Comparison of ENCODE assay signal across 20 cellular contexts in the genomic region with DNA sequence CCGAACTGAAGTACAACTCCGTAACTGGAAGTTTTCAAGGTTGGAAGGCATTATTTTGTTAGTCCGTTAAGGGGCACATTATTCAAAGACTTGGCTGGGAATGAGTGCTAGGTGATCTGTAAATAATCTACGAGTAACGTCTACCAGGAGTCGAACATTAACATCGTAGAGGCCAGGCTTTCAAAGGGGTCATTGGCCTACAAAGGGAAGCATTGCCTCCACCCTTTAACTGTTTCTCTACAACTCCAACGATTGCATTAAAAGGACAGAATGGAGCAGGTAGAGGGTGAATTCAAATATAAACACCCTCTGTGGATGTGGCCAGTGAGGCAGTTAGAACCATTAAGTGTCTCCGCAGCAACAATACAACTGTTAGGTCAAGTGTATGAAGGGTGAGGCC.
DNase-seq lines count a peak whose midpoint lies in the region; ATAC-seq, FAIRE-seq and TF ChIP-seq lines count a peak whose summit lies in the region.
"Had no signal": no experiment of that assay in that cellular context is flagged by ENCODE, and none has a peak within 500 bp of the region (broad histone marks: within the 10 kb centered on the region; RNA-seq: fewer than 3 reads in every experiment).

No MANE protein-coding gene starts in this region.

- 35 to 40% methylated on average over 9 of the region's 9 CpGs for WGBS in body of pancreas, 2 donors
- 30 to 36% methylated on average over 9 of the region's 9 CpGs for WGBS in pancreas, 2 donors
- WGBS in small intestine, 3 donors: 57 to 65% (median 63%) methylated on average over 9 of the region's 9 CpGs

- H3K9me3 Mint-ChIP-seq in GM23338: no peaks in the 10 kb centered on the region
- H3K9me3 Mint-ChIP-seq: activated naive CD8-positive, alpha-beta T cell treated with anti-CD3 and anti-CD28 coated beads, Interleukin-2, amount 10 ng/mL, durations not matched to agents 7 days and 5 days; stimulated activated memory B cell treated with anti-CD40 and anti-IgM and Interleukin-4, amounts not matched to agents 10 μg/mL and 1 μg/mL and 100 μg/mL, for 72 hours had no signal

- peaks cover 40% of the 10 kb centered on the region for H3K4me1 Mint-ChIP-seq in GM23338
- H3K4me1 Mint-ChIP-seq: stimulated activated memory B cell treated with anti-CD40 and anti-IgM and Interleukin-4, amounts not matched to agents 10 μg/mL and 1 μg/mL and 100 μg/mL, for 72 hours had no signal

- peak overlapping the region in 3 of 4 donors; percentile 62 to 67 (median 62) for H3K27ac ChIP-seq in body of pancreas
- H3K27ac ChIP-seq in pancreas: peak overlapping the region in 2 of 4 donors; percentile 43 to 71
- no peak overlapping the region for H3K27ac ChIP-seq in GM23338 (ENCODE audit: low read depth)
- H3K27ac ChIP-seq in small intestine (ENCODE audit: low read depth in 1 of 2, low read length in 1 of 2): no peak overlapping the region
- H3K27ac ChIP-seq: A549, C4-2B had no signal

- H3F3A ChIP-seq in GM23338 (replicated peaks; ENCODE audit: low read depth): no peaks in the 10 kb centered on the region

- H4K20me1 ChIP-seq in GM23338 (replicated peaks; ENCODE audit: insufficient read depth): no peaks in the 10 kb centered on the region

- H3K9me3 ChIP-seq in body of pancreas (no peaks in the 10 kb centered on the region), pancreas (no peaks in the 10 kb centered on the region), small intestine (ENCODE audit: control insufficient read depth, low read depth) (no peaks in the 10 kb centered on the region)
- H3K9me3 ChIP-seq: A549 had no signal

- TF ChIP-seq CTCF in body of pancreas (IDR thresholded peaks at IDR 0.05) (no peak), pancreas (IDR thresholded peaks at IDR 0.05) (no peak), GM23338 (conservative IDR thresholded peaks at IDR 0.05; ENCODE audit: low read depth in 2 of 2) (no peak)

- no peak for FAIRE-seq in pancreas (lab: Jason Lieb, UNC)
- FAIRE-seq in small intestine (lab: Jason Lieb, UNC): no peak
- FAIRE-seq: A549, GM18507 had no signal

- H3K4me3 ChIP-seq in body of pancreas (no peak overlapping the region), pancreas (peak overlapping the region in 2 of 4 donors; percentile 20 to 34), GM23338 (no peak overlapping the region), small intestine (ENCODE audit: low read depth in 1 of 2, low read length in 2 of 2) (no peak overlapping the region)
- H3K4me3 ChIP-seq: A549 had no signal

- no peak overlapping the region for H2AFZ ChIP-seq in GM23338

- ATAC-seq in body of pancreas (peak; percentile 80), pancreas (peak; percentile 58 to 81 (median 71)), GM23338 (no peak)
- ATAC-seq: A549; stimulated activated memory B cell treated with anti-CD40 and anti-IgM and Interleukin-4, amounts not matched to agents 10 μg/mL and 1 μg/mL and 100 μg/mL, for 72 hours had no signal

- TF ChIP-seq POLR2A in body of pancreas (IDR thresholded peaks at IDR 0.05): peak in 1 of 3 donors; percentile 14

- H3K79me2 ChIP-seq in GM23338 (replicated peaks; ENCODE audit: insufficient read depth): no peaks in the 10 kb centered on the region

- H3K9me2 ChIP-seq in GM23338 (ENCODE audit: insufficient read depth): no peaks in the 10 kb centered on the region

- no peak overlapping the region for H3K4me2 ChIP-seq in GM23338
- H3K4me2 ChIP-seq: A549 had no signal

- no peaks in the 10 kb centered on the region for H3K27me3 ChIP-seq in body of pancreas
- H3K27me3 ChIP-seq in pancreas: no peaks in the 10 kb centered on the region
- peaks cover 76% of the 10 kb centered on the region for H3K27me3 ChIP-seq in GM23338 (ENCODE audit: insufficient read depth)
- no peaks in the 10 kb centered on the region for H3K27me3 ChIP-seq in small intestine (ENCODE audit: control insufficient read depth in 2 of 2, insufficient read depth in 2 of 2, low read length in 2 of 2)

- in situ Hi-C loops in Caki2 (cut with HindIII; ENCODE audit: low pct_unique_long_range_greater_than_20kb, low sequenced_read_pairs): no loop called here

- H3K36me3 ChIP-seq in body of pancreas (replicated peaks in 1 of 2; ENCODE audit: insufficient read depth in 1 of 2, low read depth in 2 of 2) (no peaks in the 10 kb centered on the region), pancreas (no peaks in the 10 kb centered on the region), GM23338 (ENCODE audit: insufficient read depth) (no peaks in the 10 kb centered on the region), small intestine (ENCODE audit: control insufficient read depth in 2 of 2, insufficient read depth in 2 of 2, low read length in 2 of 2) (no peaks in the 10 kb centered on the region)

- H3K4me3 Mint-ChIP-seq in GM23338: no peak overlapping the region
- H3K4me3 Mint-ChIP-seq: stimulated activated memory B cell treated with anti-CD40 and anti-IgM and Interleukin-4, amounts not matched to agents 10 μg/mL and 1 μg/mL and 100 μg/mL, for 72 hours had no signal

- no peak overlapping the region for H3K27ac Mint-ChIP-seq in GM23338
- H3K27ac Mint-ChIP-seq: activated naive CD8-positive, alpha-beta T cell treated with anti-CD3 and anti-CD28 coated beads, Interleukin-2, amount 10 ng/mL, durations not matched to agents 7 days and 5 days; stimulated activated memory B cell treated with anti-CD40 and anti-IgM and Interleukin-4, amounts not matched to agents 10 μg/mL and 1 μg/mL and 100 μg/mL, for 72 hours had no signal

- peaks cover 34% of the 10 kb centered on the region for H3K27me3 Mint-ChIP-seq in GM23338 (ENCODE audit: insufficient read depth, low read depth, poor library complexity)
- H3K27me3 Mint-ChIP-seq: stimulated activated memory B cell treated with anti-CD40 and anti-IgM and Interleukin-4, amounts not matched to agents 10 μg/mL and 1 μg/mL and 100 μg/mL, for 72 hours had no signal

- intact Hi-C loops in body of pancreas (cut with DNase I): no loop called here
- intact Hi-C loops in pancreas (cut with DNase I): no loop called here

- DNase-seq in Caki2 (ENCODE audit: low read depth): peak; percentile 94
- DNase-seq in body of pancreas: peak in 2 of 4 donors; percentile 18 to 39
- DNase-seq in left kidney (ENCODE audit: low read depth, low spot score): peak; percentile 82
- peak in 2 of 6 donors; percentile 10 to 25 for DNase-seq in pancreas
- no peak for DNase-seq in NK-92 treated with Interleukin-12 subunit alpha and Interleukin-12 subunit beta, amount 100 ng/mL, for 24 hours (lab: John Stamatoyannopoulos, UW)
- no peak for DNase-seq in NCI-H2107 (lab: John Stamatoyannopoulos, UW)
- DNase-seq in GM23338 (ENCODE audit: low spot score): no peak
- DNase-seq in small intestine: no peak
- DNase-seq: activated CD4-positive, CD25-positive, alpha-beta regulatory T cell; activated naive CD8-positive, alpha-beta T cell treated with anti-CD3 and anti-CD28 coated beads, Interleukin-2, amount 10 ng/mL, durations not matched to agents 7 days and 5 days; DMS79 treated with DMSO at 0.1 percent for 48 hours; NCI-H1436; NCI-H446 treated with DMSO at 0.1 percent for 48 hours; posterior cingulate gyrus; SIG-M5; T-helper 2 cell had no signal

- peaks cover 26% of the 10 kb centered on the region for H3K4me1 ChIP-seq in body of pancreas
- H3K4me1 ChIP-seq in pancreas: peaks cover 0 to 4% (median 0%) of the 10 kb centered on the region in 3 donors
- H3K4me1 ChIP-seq in GM23338 (ENCODE audit: insufficient read depth): peaks cover 25% of the 10 kb centered on the region
- H3K4me1 ChIP-seq in small intestine (ENCODE audit: control insufficient read depth in 2 of 2, insufficient read depth in 1 of 2, low read depth in 1 of 2, low read length in 1 of 2): no peaks in the 10 kb centered on the region

- H3K36me3 Mint-ChIP-seq in GM23338 (ENCODE audit: low read depth): no peaks in the 10 kb centered on the region
- H3K36me3 Mint-ChIP-seq: activated naive CD8-positive, alpha-beta T cell treated with anti-CD3 and anti-CD28 coated beads, Interleukin-2, amount 10 ng/mL, durations not matched to agents 7 days and 5 days; stimulated activated memory B cell treated with anti-CD40 and anti-IgM and Interleukin-4, amounts not matched to agents 10 μg/mL and 1 μg/mL and 100 μg/mL, for 72 hours had no signal

TF ChIP-seq in GM23338, 12 proteins besides CTCF, POLR2A, EP300 and RAD21 (continues in another document):
- TF ChIP-seq, protein P1, sequence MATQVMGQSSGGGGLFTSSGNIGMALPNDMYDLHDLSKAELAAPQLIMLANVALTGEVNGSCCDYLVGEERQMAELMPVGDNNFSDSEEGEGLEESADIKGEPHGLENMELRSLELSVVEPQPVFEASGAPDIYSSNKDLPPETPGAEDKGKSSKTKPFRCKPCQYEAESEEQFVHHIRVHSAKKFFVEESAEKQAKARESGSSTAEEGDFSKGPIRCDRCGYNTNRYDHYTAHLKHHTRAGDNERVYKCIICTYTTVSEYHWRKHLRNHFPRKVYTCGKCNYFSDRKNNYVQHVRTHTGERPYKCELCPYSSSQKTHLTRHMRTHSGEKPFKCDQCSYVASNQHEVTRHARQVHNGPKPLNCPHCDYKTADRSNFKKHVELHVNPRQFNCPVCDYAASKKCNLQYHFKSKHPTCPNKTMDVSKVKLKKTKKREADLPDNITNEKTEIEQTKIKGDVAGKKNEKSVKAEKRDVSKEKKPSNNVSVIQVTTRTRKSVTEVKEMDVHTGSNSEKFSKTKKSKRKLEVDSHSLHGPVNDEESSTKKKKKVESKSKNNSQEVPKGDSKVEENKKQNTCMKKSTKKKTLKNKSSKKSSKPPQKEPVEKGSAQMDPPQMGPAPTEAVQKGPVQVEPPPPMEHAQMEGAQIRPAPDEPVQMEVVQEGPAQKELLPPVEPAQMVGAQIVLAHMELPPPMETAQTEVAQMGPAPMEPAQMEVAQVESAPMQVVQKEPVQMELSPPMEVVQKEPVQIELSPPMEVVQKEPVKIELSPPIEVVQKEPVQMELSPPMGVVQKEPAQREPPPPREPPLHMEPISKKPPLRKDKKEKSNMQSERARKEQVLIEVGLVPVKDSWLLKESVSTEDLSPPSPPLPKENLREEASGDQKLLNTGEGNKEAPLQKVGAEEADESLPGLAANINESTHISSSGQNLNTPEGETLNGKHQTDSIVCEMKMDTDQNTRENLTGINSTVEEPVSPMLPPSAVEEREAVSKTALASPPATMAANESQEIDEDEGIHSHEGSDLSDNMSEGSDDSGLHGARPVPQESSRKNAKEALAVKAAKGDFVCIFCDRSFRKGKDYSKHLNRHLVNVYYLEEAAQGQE (IDR thresholded peaks at IDR 0.05; ENCODE audit: unreplicated experiment): no peak
- TF ChIP-seq ZNF331 (CRISPR knock-in tag; IDR thresholded peaks at IDR 0.05; ENCODE audit: low read depth) (no peak), EZH2 (IDR thresholded peaks at IDR 0.05; ENCODE audit: low read depth, unreplicated experiment) (no peak)

Comparison
In these comparisons a context has a peak if more than half of its experiments do, and no peak if none do; other contexts are left out.
1. DNase-seq: peak in Caki2 (single experiment) and left kidney (single experiment); none in NK-92 treated with Interleukin-12 subunit alpha and Interleukin-12 subunit beta, amount 100 ng/mL, for 24 hours (single experiment), NCI-H2107 (single experiment), GM23338 (single experiment) and small intestine (single experiment).
2. H3K27ac ChIP-seq: peak in body of pancreas (3 of 4); none in GM23338 (single experiment) and small intestine (0 of 2).